In the genomic region with DNA sequence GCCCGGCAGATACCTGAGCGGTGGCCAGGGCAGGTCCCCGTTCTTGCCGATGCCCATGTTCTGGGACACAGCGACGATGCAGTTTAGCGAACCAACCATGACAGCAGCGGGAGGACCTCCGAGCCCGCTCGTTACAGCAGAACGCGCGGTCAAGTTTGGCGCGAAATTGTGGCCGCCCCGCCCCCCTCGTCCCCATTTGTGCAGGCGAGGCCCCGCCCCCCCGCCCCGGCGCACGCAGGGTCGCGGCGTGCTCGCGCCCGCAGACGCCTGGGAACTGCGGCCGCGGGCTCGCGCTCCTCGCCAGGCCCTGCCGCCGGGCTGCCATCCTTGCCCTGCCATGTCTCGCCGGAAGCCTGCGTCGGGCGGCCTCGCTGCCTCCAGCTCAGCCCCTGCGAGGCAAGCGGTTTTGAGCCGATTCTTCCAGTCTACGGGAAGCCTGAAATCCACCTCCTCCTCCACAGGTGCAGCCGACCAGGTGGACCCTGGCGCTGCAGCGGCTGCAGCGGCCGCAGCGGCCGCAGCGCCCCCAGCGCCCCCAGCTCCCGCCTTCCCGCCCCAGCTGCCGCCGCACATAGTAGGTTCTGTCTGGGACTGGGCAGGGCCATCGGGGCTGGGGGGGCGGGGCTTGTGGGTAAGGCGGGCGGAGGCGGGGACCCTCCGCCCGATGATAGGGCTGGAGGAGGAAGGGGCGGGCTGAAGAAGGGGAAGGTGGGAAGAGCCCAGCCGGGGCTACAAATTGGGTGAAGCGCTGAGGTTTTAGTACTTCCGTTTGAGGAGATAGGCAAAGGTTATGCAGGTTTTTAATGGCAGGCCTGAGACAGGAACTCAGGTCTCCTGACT, we compare ENCODE assay signal across 8 cellular contexts. TPM values are rescaled to one million over a fixed set of nuclear protein-coding genes. Genes with fewer than 3 reads are reported as not detected.
DNase-seq lines count a peak whose midpoint lies in the region; ATAC-seq and TF ChIP-seq lines count a peak whose summit lies in the region.

Gene DHFR, minus strand, starts transcription at position 593 of the 840 bp plus-strand sequence. Its CDS starts 494 bp downstream, at position 99.
Gene MSH3, plus strand, starts transcription at position 262 of the 840 bp plus-strand sequence. Its CDS starts 76 bp downstream, at position 338.

- H3K4me1 ChIP-seq in fibroblast of lung (ENCODE audit: control insufficient read depth, extremely low read depth, insufficient read depth, low read length): no peaks in the 10 kb centered on the region

- H3K27ac Mint-ChIP-seq in activated T-helper 1 cell treated with anti-CD3 and anti-CD28 coated beads, Interleukin-12 subunit alpha, Interleukin-12 subunit beta, Interleukin-2, Interleukin-4 antibody, amounts not matched to agents 30 ng/mL and 10 ng/mL and 1 ng/mL, durations not matched to agents 14 hours and 24 hours and 36 hours: peak within 1 kb of the TSS; percentile 98
- peak within 1 kb of the TSS; percentile 87 to 96 (median 94) for H3K27ac Mint-ChIP-seq in naive B cell
- no peak within 1 kb of the TSS for H3K27ac Mint-ChIP-seq in stimulated activated effector memory CD8-positive, alpha-beta T cell treated with anti-CD3 and anti-CD28 coated beads, Interleukin-12 subunit alpha, Interleukin-12 subunit beta, amount 100 ng/mL, for 72 hours

- 0 out of 2 replicates have a peak, but pooled peaks have one; percentile 12 for TF ChIP-seq CTCF in LNCAP (IDR thresholded peaks at IDR 0.05)
- no peak for TF ChIP-seq CTCF in fibroblast of lung (conservative IDR thresholded peaks at IDR 0.05 in 1 of 2, IDR thresholded peaks at IDR 0.05 in 1 of 2; ENCODE audit: low read depth in 1 of 2, low read length in 2 of 2)

- H3K79me2 ChIP-seq in fibroblast of lung (ENCODE audit: control insufficient read depth, insufficient read depth, low read length): peaks cover 12% of the 10 kb centered on the region

- H3K4me3 ChIP-seq in fibroblast of lung (replicated peaks in 1 of 4; ENCODE audit: control extremely low read depth in 1 of 4, insufficient read depth in 1 of 4, low read depth in 3 of 4, low read length in 4 of 4): peak within 1 kb of the TSS; percentile 65 to 89 (median 83)

- peak within 1 kb of the TSS; percentile 88 for H3K4me2 ChIP-seq in fibroblast of lung (ENCODE audit: extremely low read depth, insufficient read depth, low read length)

- H3K4me3 Mint-ChIP-seq in activated T-helper 1 cell treated with anti-CD3 and anti-CD28 coated beads, Interleukin-12 subunit alpha, Interleukin-12 subunit beta, Interleukin-2, Interleukin-4 antibody, amounts not matched to agents 30 ng/mL and 10 ng/mL and 1 ng/mL, durations not matched to agents 14 hours and 24 hours and 36 hours: peak within 1 kb of the TSS; percentile 93
- H3K4me3 Mint-ChIP-seq in naive B cell: peak within 1 kb of the TSS; percentile 82 to 95 (median 94)
- H3K4me3 Mint-ChIP-seq in stimulated activated effector memory CD8-positive, alpha-beta T cell treated with anti-CD3 and anti-CD28 coated beads, Interleukin-12 subunit alpha, Interleukin-12 subunit beta, amount 100 ng/mL, for 72 hours: no peak within 1 kb of the TSS

- peak; percentile 78 for DNase-seq in DMS79 (lab: John Stamatoyannopoulos, UW)
- peak; percentile 89 for DNase-seq in RPMI7951 (ENCODE audit: low read depth)
- peak; percentile 84 for DNase-seq in activated T-helper 1 cell treated with anti-CD3 and anti-CD28 coated beads, Interleukin-12 subunit alpha, Interleukin-12 subunit beta, Interleukin-2, Interleukin-4 antibody, amounts not matched to agents 30 ng/mL and 10 ng/mL and 1 ng/mL, durations not matched to agents 14 hours and 24 hours and 36 hours (ENCODE audit: low spot score)
- DNase-seq in fibroblast of lung (ENCODE audit: low read depth in 2 of 2): peak; percentile 88
- peak; percentile 85 for DNase-seq in naive B cell
- peak; percentile 76 to 94 for DNase-seq in stimulated activated effector memory CD8-positive, alpha-beta T cell treated with anti-CD3 and anti-CD28 coated beads, Interleukin-12 subunit alpha, Interleukin-12 subunit beta, amount 100 ng/mL, for 72 hours (ENCODE audit: low spot score in 2 of 2)

- H3K36me3 ChIP-seq in fibroblast of lung (ENCODE audit: control insufficient read depth, insufficient read depth, low read length): peaks cover under 1% of the 10 kb centered on the region

- intact Hi-C loops in activated T-helper 1 cell treated with anti-CD3 and anti-CD28 coated beads, Interleukin-12 subunit alpha, Interleukin-12 subunit beta, Interleukin-2, Interleukin-4 antibody, amounts not matched to agents 30 ng/mL and 10 ng/mL and 1 ng/mL, durations not matched to agents 14 hours and 24 hours and 36 hours (cut with micrococcal nuclease): loop anchor here (1.0 to 10.0 kb wide), 13 partner anchors 18 to 1670 kb away; partner anchors contain the start of genes ARSB, ATG10, FAM151B and HOMER1

- H3K36me3 Mint-ChIP-seq in activated T-helper 1 cell treated with anti-CD3 and anti-CD28 coated beads, Interleukin-12 subunit alpha, Interleukin-12 subunit beta, Interleukin-2, Interleukin-4 antibody, amounts not matched to agents 30 ng/mL and 10 ng/mL and 1 ng/mL, durations not matched to agents 14 hours and 24 hours and 36 hours (ENCODE audit: low read depth): peaks cover 34% of the 10 kb centered on the region
- peaks cover 12% of the 10 kb centered on the region in 2 donors for H3K36me3 Mint-ChIP-seq in naive B cell
- H3K36me3 Mint-ChIP-seq in stimulated activated effector memory CD8-positive, alpha-beta T cell treated with anti-CD3 and anti-CD28 coated beads, Interleukin-12 subunit alpha, Interleukin-12 subunit beta, amount 100 ng/mL, for 72 hours: peaks cover 42% of the 10 kb centered on the region

- ATAC-seq in GM21825 (IDR thresholded peaks at IDR 0.05; ENCODE audit: unreplicated experiment) (peak; percentile 42), naive B cell (ENCODE audit: low read depth in 2 of 2) (peak; percentile 58 to 61)
- ATAC-seq in stimulated activated effector memory CD8-positive, alpha-beta T cell treated with anti-CD3 and anti-CD28 coated beads, Interleukin-12 subunit alpha, Interleukin-12 subunit beta, amount 100 ng/mL, for 72 hours: peak; percentile 78

- H3K27ac ChIP-seq in fibroblast of lung (ENCODE audit: insufficient read depth, low read length): peak within 1 kb of the TSS; percentile 75

- peak within 1 kb of the TSS; percentile 88 for H3K9ac ChIP-seq in fibroblast of lung (ENCODE audit: insufficient read depth, low read length)

- H3K9me3 Mint-ChIP-seq in activated T-helper 1 cell treated with anti-CD3 and anti-CD28 coated beads, Interleukin-12 subunit alpha, Interleukin-12 subunit beta, Interleukin-2, Interleukin-4 antibody, amounts not matched to agents 30 ng/mL and 10 ng/mL and 1 ng/mL, durations not matched to agents 14 hours and 24 hours and 36 hours: no peaks in the 10 kb centered on the region
- no peaks in the 10 kb centered on the region for H3K9me3 Mint-ChIP-seq in naive B cell
- H3K9me3 Mint-ChIP-seq in stimulated activated effector memory CD8-positive, alpha-beta T cell treated with anti-CD3 and anti-CD28 coated beads, Interleukin-12 subunit alpha, Interleukin-12 subunit beta, amount 100 ng/mL, for 72 hours: no peaks in the 10 kb centered on the region

- H3K4me1 Mint-ChIP-seq in activated T-helper 1 cell treated with anti-CD3 and anti-CD28 coated beads, Interleukin-12 subunit alpha, Interleukin-12 subunit beta, Interleukin-2, Interleukin-4 antibody, amounts not matched to agents 30 ng/mL and 10 ng/mL and 1 ng/mL, durations not matched to agents 14 hours and 24 hours and 36 hours (ENCODE audit: low read depth): peaks cover 37% of the 10 kb centered on the region
- H3K4me1 Mint-ChIP-seq in naive B cell: peaks cover 16 to 21% (median 18%) of the 10 kb centered on the region in 3 donors
- peaks cover 28% of the 10 kb centered on the region for H3K4me1 Mint-ChIP-seq in stimulated activated effector memory CD8-positive, alpha-beta T cell treated with anti-CD3 and anti-CD28 coated beads, Interleukin-12 subunit alpha, Interleukin-12 subunit beta, amount 100 ng/mL, for 72 hours

- no peaks in the 10 kb centered on the region for H3K27me3 Mint-ChIP-seq in activated T-helper 1 cell treated with anti-CD3 and anti-CD28 coated beads, Interleukin-12 subunit alpha, Interleukin-12 subunit beta, Interleukin-2, Interleukin-4 antibody, amounts not matched to agents 30 ng/mL and 10 ng/mL and 1 ng/mL, durations not matched to agents 14 hours and 24 hours and 36 hours (ENCODE audit: insufficient read depth)
- H3K27me3 Mint-ChIP-seq in naive B cell: no peaks in the 10 kb centered on the region

- no peaks in the 10 kb centered on the region for H3K27me3 ChIP-seq in fibroblast of lung (ENCODE audit: control insufficient read depth, insufficient read depth, low read length)

- H3K9me3 ChIP-seq in fibroblast of lung (ENCODE audit: control insufficient read depth, insufficient read depth, low read depth, low read length): no peaks in the 10 kb centered on the region

- no peaks in the 10 kb centered on the region for H4K20me1 ChIP-seq in fibroblast of lung (ENCODE audit: control insufficient read depth, extremely low read depth, insufficient read depth, low read length)

- H2AFZ ChIP-seq in fibroblast of lung (ENCODE audit: low read length): peak within 1 kb of the TSS; percentile 89

RNA-seq across cellular contexts. Expression of gene DHFR, which starts in this region (rescaled TPM):
- total RNA-seq in RPMI7951 (2014; rRNA removed; shearing (Covaris generic)): 67.8 and 81.2 TPM in 2 replicates
- total RNA-seq in activated T-helper 1 cell treated with anti-CD3 and anti-CD28 coated beads, Interleukin-12 subunit alpha, Interleukin-12 subunit beta, Interleukin-2, Interleukin-4 antibody, amounts not matched to agents 30 ng/mL and 10 ng/mL and 1 ng/mL, durations not matched to agents 14 hours and 24 hours and 36 hours: 55.9 and 60.3 TPM in 2 replicates
- total RNA-seq in fibroblast of lung: 4.4 and 9.7 TPM in 2 replicates
- polyA plus RNA-seq in fibroblast of lung: 22.2 and 55.3 TPM in 2 replicates
- 16.1 and 36.0 TPM in 2 replicates for polyA plus RNA-seq in fibroblast of lung (2012)
- polyA minus RNA-seq in fibroblast of lung (ENCODE audit: low replicate concordance): 3.1 and 9.2 TPM in 2 replicates
- polyA plus RNA-seq in naive B cell (ENCODE audit: low read depth in 6 of 6): 1 to 10 TPM in 4 of 6 donors, under 1 TPM in 2; 0.20 to 3.3 (median 1.4) TPM

RNA-seq across cellular contexts. Expression of gene MSH3, which starts in this region (rescaled TPM):
- total RNA-seq in RPMI7951 (2014; rRNA removed; shearing (Covaris generic)): 6.6 and 10.1 TPM in 2 replicates
- 20.2 and 20.7 TPM in 2 replicates for total RNA-seq in activated T-helper 1 cell treated with anti-CD3 and anti-CD28 coated beads, Interleukin-12 subunit alpha, Interleukin-12 subunit beta, Interleukin-2, Interleukin-4 antibody, amounts not matched to agents 30 ng/mL and 10 ng/mL and 1 ng/mL, durations not matched to agents 14 hours and 24 hours and 36 hours
- 12.1 and 14.4 TPM in 2 replicates for total RNA-seq in fibroblast of lung
- polyA plus RNA-seq in fibroblast of lung: 9.1 and 9.3 TPM in 2 replicates
- 6.7 and 6.8 TPM in 2 replicates for polyA plus RNA-seq in fibroblast of lung (2012)
- polyA minus RNA-seq in fibroblast of lung (ENCODE audit: low replicate concordance): 0.82 and 2.5 TPM in 2 replicates
- polyA plus RNA-seq in naive B cell (ENCODE audit: low read depth in 6 of 6): 10 to 100 TPM; 12.4 to 14.8 (median 12.9) TPM

Comparison
In these comparisons a context has a peak if more than half of its experiments do, and no peak if none do; other contexts are left out.
1. Peak in every context shown above with its lines: DNase-seq, ATAC-seq, H3K4me3 ChIP-seq and H3K27ac ChIP-seq.